ENCODE assay signal across 9 cellular contexts in the genomic region with DNA sequence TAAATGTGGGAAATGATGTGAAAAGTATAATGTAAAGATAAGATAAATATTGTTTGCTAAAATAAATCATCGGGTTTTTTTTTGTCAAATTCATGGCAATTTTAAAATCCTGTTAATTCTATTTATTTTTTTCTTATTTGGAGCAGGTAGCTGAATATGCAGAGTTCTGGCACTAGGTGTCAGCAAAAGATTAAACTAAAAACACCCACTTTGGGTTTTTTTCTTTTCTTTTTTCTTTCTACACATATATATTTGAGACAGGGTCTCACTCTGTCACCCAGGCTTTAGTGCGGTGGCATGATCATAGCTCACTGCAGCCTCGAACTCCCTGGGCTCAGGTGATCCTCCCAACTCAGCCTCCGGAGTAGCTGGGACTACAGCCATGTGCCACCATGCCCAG. TPM values are rescaled to one million over a fixed set of nuclear protein-coding genes. Genes with fewer than 3 reads are reported as not detected.
A peak's percentile ranks its signal among the peaks of the same experiment; 100 is the strongest.
DNase-seq lines count a peak whose midpoint lies in the region; ATAC-seq and TF ChIP-seq lines count a peak whose summit lies in the region.
"Had no signal": no experiment of that assay in that cellular context is flagged by ENCODE, and none has a peak within 500 bp of the region (broad histone marks: within the 10 kb centered on the region; RNA-seq: fewer than 3 reads in every experiment).

No MANE protein-coding gene starts in this region.

- no peak overlapping the region for H4K5ac ChIP-seq in mesendoderm (ENCODE audit: low read length)

- H3K27me3 Mint-ChIP-seq in MCF 10A (ENCODE audit: insufficient read depth, unreplicated experiment) (peaks cover 73% of the 10 kb centered on the region), T-cell (peaks cover 0 to 31% of the 10 kb centered on the region in 2 donors)

- H2BK15ac ChIP-seq in mesendoderm (replicated peaks; ENCODE audit: low read depth): no peak overlapping the region

- H2BK120ac ChIP-seq in mesendoderm (ENCODE audit: low read depth, low read length): no peak overlapping the region

- H3K36me3 Mint-ChIP-seq in MCF 10A (ENCODE audit: insufficient read depth, unreplicated experiment) (no peaks in the 10 kb centered on the region), T-cell (peaks cover under 1% of the 10 kb centered on the region)

- 100% methylated on average over 1 of the region's 4 CpGs for WGBS in mesendoderm (ENCODE audit: extremely low coverage, insufficient coverage, low lambda C conversion rate)

- intact Hi-C loops in MCF 10A (cut with micrococcal nuclease): loop anchor here (1.0 to 10.0 kb wide), 8 partner anchors 45 to 489 kb away; a partner anchor contains a TSS
- intact Hi-C loops in breast epithelium (cut with DNase I; ENCODE audit: low total_unique reads): no loop called here

- no peaks in the 10 kb centered on the region for H3K9me3 ChIP-seq in breast epithelium
- H3K9me3 ChIP-seq in OCI-LY3 (ENCODE audit: insufficient read depth, low read length): no peaks in the 10 kb centered on the region
- H3K9me3 ChIP-seq in thoracic aorta: no peaks in the 10 kb centered on the region

- no peak overlapping the region for H4K8ac ChIP-seq in mesendoderm (ENCODE audit: low read depth, low read length)

- BruUV-seq in MCF 10A (replicated peaks; lab: Mats Ljungman, UMichigan): no TSS peak

- H3K79me2 ChIP-seq in OCI-LY3 (ENCODE audit: low read length): no peaks in the 10 kb centered on the region
- H3K79me2 ChIP-seq in mesendoderm (ENCODE audit: control insufficient read depth, insufficient read depth, low read length): no peaks in the 10 kb centered on the region

- H3K9ac ChIP-seq in OCI-LY3 (ENCODE audit: low read length): no peak overlapping the region
- no peak overlapping the region for H3K9ac ChIP-seq in mesendoderm (ENCODE audit: low read length)

- H3K4me1 ChIP-seq in breast epithelium (no peaks in the 10 kb centered on the region), OCI-LY3 (ENCODE audit: low read length) (peaks cover 3% of the 10 kb centered on the region), thoracic aorta (ENCODE audit: control insufficient read depth in 1 of 2, low read depth in 2 of 2) (no peaks in the 10 kb centered on the region), mesendoderm (ENCODE audit: control insufficient read depth, low read depth, low read length) (no peaks in the 10 kb centered on the region)

- no peak overlapping the region for H2BK5ac ChIP-seq in mesendoderm (ENCODE audit: low read length)

- H3K4me1 Mint-ChIP-seq in MCF 10A (ENCODE audit: insufficient read depth, unreplicated experiment) (peaks cover 10% of the 10 kb centered on the region), T-cell (peaks cover 0 to 9% (median 8%) of the 10 kb centered on the region in 3 donors)

- H2AFZ ChIP-seq in OCI-LY3 (ENCODE audit: low read depth, low read length): no peak overlapping the region

- CTCF ChIA-PET in MCF 10A (lab: Yijun Ruan, JAX) (interaction anchor here (0.6 to 2.1 kb wide), 29 partner anchors 18 to 943 kb away, joined by 3 to 38 read pairs (median 4); a partner anchor contains a TSS), T-cell (lab: Charles Lee) (interaction anchor here in 1 of 2 donors (0.6 to 1.3 kb wide), 3 partner anchors 133 to 405 kb away, joined by 4 to 6 read pairs (median 5); no protein-coding TSS in a partner anchor)

- H3K4me3 Mint-ChIP-seq in MCF 10A (ENCODE audit: unreplicated experiment) (no peak overlapping the region), T-cell (no peak overlapping the region)

- no peak for DNase-seq in MCF 10A (ENCODE audit: unreplicated experiment)
- no peak for DNase-seq in breast epithelium (ENCODE audit: low spot score in 2 of 2)
- no peak for DNase-seq in epithelial cell of esophagus (ENCODE audit: low read depth)
- DNase-seq in thoracic aorta (ENCODE audit: low spot score): no peak
- no peak for DNase-seq in mesendoderm
- no peak for DNase-seq in T-cell
- DNase-seq: RPMI8226 had no signal

- H3K36me3 ChIP-seq in breast epithelium (no peaks in the 10 kb centered on the region), OCI-LY3 (replicated peaks; ENCODE audit: low read depth, low read length) (no peaks in the 10 kb centered on the region), thoracic aorta (no peaks in the 10 kb centered on the region), mesendoderm (ENCODE audit: control insufficient read depth, insufficient read depth, low read length) (no peaks in the 10 kb centered on the region)

- H2AK5ac ChIP-seq in mesendoderm (ENCODE audit: low read length): no peak overlapping the region

- no peak overlapping the region for H3K27ac ChIP-seq in breast epithelium
- H3K27ac ChIP-seq in OCI-LY3 (ENCODE audit: low read length): no peak overlapping the region
- H3K27ac ChIP-seq in thoracic aorta: no peak overlapping the region
- no peak overlapping the region for H3K27ac ChIP-seq in mesendoderm (ENCODE audit: low read depth, low read length)

- H3K4me2 ChIP-seq in OCI-LY3 (ENCODE audit: low read length): no peak overlapping the region
- H3K4me2 ChIP-seq in mesendoderm (ENCODE audit: low read length): no peak overlapping the region

- H3K27me3 ChIP-seq in breast epithelium (peaks cover 0 to 26% of the 10 kb centered on the region in 2 donors), OCI-LY3 (ENCODE audit: low read depth, low read length) (no peaks in the 10 kb centered on the region), thoracic aorta (replicated peaks; ENCODE audit: insufficient read depth) (no peaks in the 10 kb centered on the region), mesendoderm (ENCODE audit: insufficient read depth, low read length, poor library complexity) (no peaks in the 10 kb centered on the region)

- TF ChIP-seq POLR2A in breast epithelium (IDR thresholded peaks at IDR 0.05): no peak

- H3K56ac ChIP-seq in mesendoderm (ENCODE audit: low read length): no peak overlapping the region

- H4K20me1 ChIP-seq in OCI-LY3 (ENCODE audit: insufficient read depth, low read length): no peaks in the 10 kb centered on the region

- TF ChIP-seq CTCF in MCF 10A (IDR thresholded peaks at IDR 0.05; ENCODE audit: unreplicated experiment) (peak; percentile 38), breast epithelium (IDR thresholded peaks at IDR 0.05) (peak in 1 of 3 donors; percentile 14), OCI-LY3 (IDR thresholded peaks at IDR 0.05; ENCODE audit: low read depth, low read length) (peak; percentile 51), epithelial cell of esophagus (IDR thresholded peaks at IDR 0.05; ENCODE audit: insufficient read depth, low read depth, low read length, missing control alignments) (peak; percentile 40), thoracic aorta (IDR thresholded peaks at IDR 0.05) (peak; percentile 9)

- H3K27ac Mint-ChIP-seq in MCF 10A (ENCODE audit: low read depth, unreplicated experiment) (no peak overlapping the region), T-cell (no peak overlapping the region)

- no peak overlapping the region for H3K18ac ChIP-seq in mesendoderm (ENCODE audit: low read length)

- ATAC-seq in thoracic aorta (ENCODE audit: insufficient number of reproducible peaks, low FRiP score, low read depth) (no peak), HG03378 (IDR thresholded peaks at IDR 0.05; ENCODE audit: unreplicated experiment) (no peak), T-cell (replicated peaks in 1 of 4) (no peak)

- H3K23ac ChIP-seq in mesendoderm (ENCODE audit: low read length): no peak overlapping the region

- no peak overlapping the region for H3K4ac ChIP-seq in mesendoderm (ENCODE audit: low read depth, low read length)

- POLR2A ChIA-PET in MCF 10A (lab: Yijun Ruan, JAX): interaction anchor here (0.6 to 2.0 kb wide), 7 partner anchors 41 to 398 kb away, joined by 3 to 12 read pairs (median 3); a partner anchor contains a TSS
- POLR2A ChIA-PET in T-cell (lab: Charles Lee): interaction anchor here in 1 of 2 donors (0.6 kb wide), 1 partner anchor 212 kb away, joined by 3 read pairs; no protein-coding TSS in a partner anchor

- H3K79me1 ChIP-seq in mesendoderm (ENCODE audit: low read length): no peaks in the 10 kb centered on the region

- no peak overlapping the region for H3K4me3 ChIP-seq in breast epithelium
- no peak overlapping the region for H3K4me3 ChIP-seq in OCI-LY3 (ENCODE audit: low read length)
- no peak overlapping the region for H3K4me3 ChIP-seq in epithelial cell of esophagus (ENCODE audit: low read length)
- H3K4me3 ChIP-seq in thoracic aorta: no peak overlapping the region
- no peak overlapping the region for H3K4me3 ChIP-seq in mesendoderm (ENCODE audit: low read length)

- H3K9me3 Mint-ChIP-seq in MCF 10A (ENCODE audit: unreplicated experiment) (no peaks in the 10 kb centered on the region), T-cell (no peaks in the 10 kb centered on the region)

RNA-seq across cellular contexts. Expression of a gene that starts 6.9 kb away (rescaled TPM):
- total RNA-seq in MCF 10A (2022) (36.3 and 37.0 TPM in 2 replicates), breast epithelium (10 to 100 TPM; 14.1 to 22.1 (median 18.0) TPM), thoracic aorta (10 to 100 TPM; 12.3 to 14.3 TPM), T-cell (10 to 100 TPM; 22.5 to 43.0 (median 26.8) TPM)
- polyA plus RNA-seq in mesendoderm (2013, experiment 1 of 2): 17.2 TPM
- 17.2 TPM for polyA plus RNA-seq in mesendoderm (2013, experiment 2 of 2)
